ENCODE assay signal across 1 cellular context in genomic region chr20:17964632-17965031, GRCh38.
TF ChIP-seq lines count a peak whose summit lies in the region.

No MANE protein-coding gene starts in this region.

TF ChIP-seq in K562, 482 proteins besides CTCF, POLR2A, EP300 and RAD21:
- TF ChIP-seq MAFF (IDR thresholded peaks at IDR 0.05; ENCODE audit: low read length) (peak; percentile 98), CSDE1 (IDR thresholded peaks at IDR 0.05) (no peak), BRD4 (IDR thresholded peaks at IDR 0.05) (0 out of 2 replicates have a peak, but pooled peaks have one; percentile 8), MAFG (tag; conservative IDR thresholded peaks at IDR 0.05) (peak; percentile 95), PHTF2 (CRISPR knock-in tag; IDR thresholded peaks at IDR 0.05) (no peak), MAFK (IDR thresholded peaks at IDR 0.05; ENCODE audit: low read length) (peak; percentile 97), HSF4 (CRISPR knock-in tag; IDR thresholded peaks at IDR 0.05; ENCODE audit: borderline replicate concordance) (no peak), ETV1 (tag; conservative IDR thresholded peaks at IDR 0.05; ENCODE audit: low read depth) (no peak), ZNF316 (IDR thresholded peaks at IDR 0.05) (peak; percentile 98), C11orf30 (IDR thresholded peaks at IDR 0.05; ENCODE audit: low read depth) (peak; percentile 96), TAF1 (IDR thresholded peaks at IDR 0.05; ENCODE audit: control insufficient read depth, extremely low read depth, insufficient read depth, low read length, severe bottlenecking) (no peak)
